8 cellular contexts compared by ENCODE assay signal in genomic region chr18:596288-596881, GRCh38. TPM values are rescaled to one million over a fixed set of nuclear protein-coding genes. Genes with fewer than 3 reads are reported as not detected.
A peak's percentile ranks its signal among the peaks of the same experiment; 100 is the strongest.
DNase-seq lines count a peak whose midpoint lies in the region; ATAC-seq and TF ChIP-seq lines count a peak whose summit lies in the region.

No MANE protein-coding gene starts in this region.

- no peak overlapping the region for H3K9ac ChIP-seq in mammary epithelial cell (ENCODE audit: insufficient read depth, low read length)

- no peaks in the 10 kb centered on the region for H3K9me3 Mint-ChIP-seq in activated naive CD4-positive, alpha-beta T cell treated with anti-CD3 and anti-CD28 coated beads, Interleukin-2, amount 50 U/mL, for 24 hours
- H3K9me3 Mint-ChIP-seq in activated naive CD4-positive, alpha-beta T cell treated with anti-CD3 and anti-CD28 coated beads for 36 hours = no peaks in the 10 kb centered on the region
- H3K9me3 Mint-ChIP-seq in nephron = peaks cover 2% of the 10 kb centered on the region
- no peaks in the 10 kb centered on the region for H3K9me3 Mint-ChIP-seq in activated T-helper 2 cell treated with anti-CD3 and anti-CD28 coated beads, Interferon-gamma antibody, Interleukin-2, Interleukin-4, amounts not matched to agents 10 μg/mL and 5 μg/mL and 100 μg/mL, durations not matched to agents 14 hours and 24 hours and 36 hours

- H3K27me3 ChIP-seq in mammary epithelial cell (ENCODE audit: insufficient read depth, low read length) = no peaks in the 10 kb centered on the region
- H3K27me3 ChIP-seq in vagina = no peaks in the 10 kb centered on the region

- dilution Hi-C loops in mammary epithelial cell (cut with HindIII; ENCODE audit: low sequenced_read_pairs) = no loop called here

- no peak overlapping the region for H3K27ac Mint-ChIP-seq in activated naive CD4-positive, alpha-beta T cell treated with anti-CD3 and anti-CD28 coated beads, Interleukin-2, amount 50 U/mL, for 24 hours
- no peak overlapping the region for H3K27ac Mint-ChIP-seq in activated naive CD4-positive, alpha-beta T cell treated with anti-CD3 and anti-CD28 coated beads for 36 hours
- H3K27ac Mint-ChIP-seq in nephron = peak overlapping the region in 2 of 3 experiments; percentile 61 to 86
- no peak overlapping the region for H3K27ac Mint-ChIP-seq in activated T-helper 2 cell treated with anti-CD3 and anti-CD28 coated beads, Interferon-gamma antibody, Interleukin-2, Interleukin-4, amounts not matched to agents 10 μg/mL and 5 μg/mL and 100 μg/mL, durations not matched to agents 14 hours and 24 hours and 36 hours

- no peak overlapping the region for H3K27ac ChIP-seq in mammary epithelial cell (ENCODE audit: insufficient read depth, low read depth, low read length)
- no peak overlapping the region for H3K27ac ChIP-seq in vagina

- peak overlapping the region; percentile 86 for H2AFZ ChIP-seq in mammary epithelial cell (ENCODE audit: low read depth, low read length)

- peaks cover 3% of the 10 kb centered on the region for H3K4me1 Mint-ChIP-seq in activated naive CD4-positive, alpha-beta T cell treated with anti-CD3 and anti-CD28 coated beads, Interleukin-2, amount 50 U/mL, for 24 hours
- peaks cover 4% of the 10 kb centered on the region for H3K4me1 Mint-ChIP-seq in activated naive CD4-positive, alpha-beta T cell treated with anti-CD3 and anti-CD28 coated beads for 36 hours (ENCODE audit: low read depth)
- H3K4me1 Mint-ChIP-seq in nephron = peaks cover 30% of the 10 kb centered on the region
- peaks cover 3% of the 10 kb centered on the region for H3K4me1 Mint-ChIP-seq in activated T-helper 2 cell treated with anti-CD3 and anti-CD28 coated beads, Interferon-gamma antibody, Interleukin-2, Interleukin-4, amounts not matched to agents 10 μg/mL and 5 μg/mL and 100 μg/mL, durations not matched to agents 14 hours and 24 hours and 36 hours (ENCODE audit: low read depth)

- 20% methylated on average over 9 of the region's 24 CpGs for WGBS in mammary epithelial cell (ENCODE audit: low coverage, missing lambda C conversion rate)

- H3K4me3 Mint-ChIP-seq in activated naive CD4-positive, alpha-beta T cell treated with anti-CD3 and anti-CD28 coated beads, Interleukin-2, amount 50 U/mL, for 24 hours = peak overlapping the region; percentile 36
- H3K4me3 Mint-ChIP-seq in activated naive CD4-positive, alpha-beta T cell treated with anti-CD3 and anti-CD28 coated beads for 36 hours = no peak overlapping the region
- peak overlapping the region; percentile 51 to 61 (median 56) for H3K4me3 Mint-ChIP-seq in nephron
- no peak overlapping the region for H3K4me3 Mint-ChIP-seq in activated T-helper 2 cell treated with anti-CD3 and anti-CD28 coated beads, Interferon-gamma antibody, Interleukin-2, Interleukin-4, amounts not matched to agents 10 μg/mL and 5 μg/mL and 100 μg/mL, durations not matched to agents 14 hours and 24 hours and 36 hours (ENCODE audit: low read depth)

- H3K4me3 ChIP-seq in mammary epithelial cell (replicated peaks in 1 of 3; ENCODE audit: insufficient read depth in 1 of 3, low read depth in 2 of 3, low read length in 3 of 3) (peak overlapping the region; percentile 6 to 34 (median 31)), vagina (peak overlapping the region in 1 of 2 donors; percentile 26)

- no peaks in the 10 kb centered on the region for H3K79me2 ChIP-seq in mammary epithelial cell (ENCODE audit: insufficient read depth, low read length)

- no peaks in the 10 kb centered on the region for H4K20me1 ChIP-seq in mammary epithelial cell (ENCODE audit: insufficient read depth, low read length)

- H3K27me3 Mint-ChIP-seq in activated naive CD4-positive, alpha-beta T cell treated with anti-CD3 and anti-CD28 coated beads, Interleukin-2, amount 50 U/mL, for 24 hours = peaks cover 16% of the 10 kb centered on the region
- peaks cover 17% of the 10 kb centered on the region for H3K27me3 Mint-ChIP-seq in activated naive CD4-positive, alpha-beta T cell treated with anti-CD3 and anti-CD28 coated beads for 36 hours (ENCODE audit: low read depth)
- H3K27me3 Mint-ChIP-seq in nephron (ENCODE audit: low read depth) = no peaks in the 10 kb centered on the region
- peaks cover 25% of the 10 kb centered on the region for H3K27me3 Mint-ChIP-seq in activated T-helper 2 cell treated with anti-CD3 and anti-CD28 coated beads, Interferon-gamma antibody, Interleukin-2, Interleukin-4, amounts not matched to agents 10 μg/mL and 5 μg/mL and 100 μg/mL, durations not matched to agents 14 hours and 24 hours and 36 hours (ENCODE audit: low read depth)

- TF ChIP-seq POLR2A in vagina (IDR thresholded peaks at IDR 0.05) = no peak

- H3K4me2 ChIP-seq in mammary epithelial cell (ENCODE audit: insufficient read depth, low read depth, low read length) = peak overlapping the region; percentile 69

- no peak for DNase-seq in activated naive CD4-positive, alpha-beta T cell treated with anti-CD3 and anti-CD28 coated beads for 36 hours
- DNase-seq in NCI-H2196 (lab: John Stamatoyannopoulos, UW; ENCODE audit: unreplicated experiment) (peak; percentile 91), mammary epithelial cell (peak; percentile 41), vagina (ENCODE audit: extremely low spot score in 2 of 2) (no peak)
- DNase-seq in activated T-helper 2 cell treated with anti-CD3 and anti-CD28 coated beads, Interferon-gamma antibody, Interleukin-2, Interleukin-4, amounts not matched to agents 10 μg/mL and 5 μg/mL and 100 μg/mL, durations not matched to agents 14 hours and 24 hours and 36 hours (ENCODE audit: low spot score) = no peak

- CTCF ChIA-PET in activated naive CD4-positive, alpha-beta T cell treated with anti-CD3 and anti-CD28 coated beads for 36 hours (lab: Charles Lee) = no interaction called here
- CTCF ChIA-PET in mammary epithelial cell (lab: Charles Lee; ENCODE audit: low non-redundant PET) = no interaction called here

- in situ Hi-C loops in mammary epithelial cell (cut with MboI; ENCODE audit: low sequenced_read_pairs in 2 of 2) = no loop called here

- H3K9me3 ChIP-seq in mammary epithelial cell (replicated peaks; ENCODE audit: insufficient read depth, low read length) (no peaks in the 10 kb centered on the region), vagina (no peaks in the 10 kb centered on the region)

- no TSS peak for BruUV-seq in mammary epithelial cell (replicated peaks; lab: Mats Ljungman, UMichigan)

- ATAC-seq in HG02759 (IDR thresholded peaks at IDR 0.05; ENCODE audit: unreplicated experiment) = peak; percentile 63

- H3K36me3 ChIP-seq in mammary epithelial cell (ENCODE audit: insufficient read depth, low read length) (no peaks in the 10 kb centered on the region), vagina (no peaks in the 10 kb centered on the region)

- intact Hi-C loops in activated naive CD4-positive, alpha-beta T cell treated with anti-CD3 and anti-CD28 coated beads for 36 hours (cut with micrococcal nuclease) = loop anchor here (2.0 to 10.0 kb wide), 3 partner anchors 102 to 484 kb away; partner anchors contain the start of gene USP14
- intact Hi-C loops in mammary epithelial cell (cut with micrococcal nuclease) = loop anchor here (2.0 kb wide), 2 partner anchors 60 to 328 kb away; partner anchors contain the start of genes THOC1 and TYMS
- intact Hi-C loops in activated T-helper 2 cell treated with anti-CD3 and anti-CD28 coated beads, Interferon-gamma antibody, Interleukin-2, Interleukin-4, amounts not matched to agents 10 μg/mL and 5 μg/mL and 100 μg/mL, durations not matched to agents 14 hours and 24 hours and 36 hours (cut with micrococcal nuclease) = loop anchor here (2.0 kb wide), 1 partner anchor 216 kb away; the partner anchor contains the start of gene YES1
- intact Hi-C loops in vagina (cut with DNase I) = no loop called here

- H3K4me1 ChIP-seq in mammary epithelial cell (ENCODE audit: insufficient read depth, low read length) (peaks cover 4% of the 10 kb centered on the region), vagina (no peaks in the 10 kb centered on the region)

- TF ChIP-seq CTCF in mammary epithelial cell (conservative IDR thresholded peaks at IDR 0.05 in 1 of 2, IDR thresholded peaks at IDR 0.05 in 1 of 2; ENCODE audit: extremely low read depth in 1 of 2, insufficient read depth in 1 of 2, low read depth in 1 of 2, low read length in 2 of 2) (no peak), nephron (IDR thresholded peaks at IDR 0.05; ENCODE audit: unreplicated experiment in 3 of 3) (no peak), vagina (IDR thresholded peaks at IDR 0.05) (no peak)

- H3K36me3 Mint-ChIP-seq in activated naive CD4-positive, alpha-beta T cell treated with anti-CD3 and anti-CD28 coated beads, Interleukin-2, amount 50 U/mL, for 24 hours = no peaks in the 10 kb centered on the region
- no peaks in the 10 kb centered on the region for H3K36me3 Mint-ChIP-seq in activated naive CD4-positive, alpha-beta T cell treated with anti-CD3 and anti-CD28 coated beads for 36 hours (ENCODE audit: low read depth)
- no peaks in the 10 kb centered on the region for H3K36me3 Mint-ChIP-seq in nephron (ENCODE audit: low read depth)
- no peaks in the 10 kb centered on the region for H3K36me3 Mint-ChIP-seq in activated T-helper 2 cell treated with anti-CD3 and anti-CD28 coated beads, Interferon-gamma antibody, Interleukin-2, Interleukin-4, amounts not matched to agents 10 μg/mL and 5 μg/mL and 100 μg/mL, durations not matched to agents 14 hours and 24 hours and 36 hours (ENCODE audit: low read depth)

RNA-seq across cellular contexts. Expression of gene CLUL1, which starts 0.4 kb away (rescaled TPM):
- not detected for total RNA-seq in activated naive CD4-positive, alpha-beta T cell treated with anti-CD3 and anti-CD28 coated beads for 36 hours
- total RNA-seq in mammary epithelial cell (under 1 TPM in 1 of 2 donors, not detected in 1; 0.67 TPM), vagina (not detected)
- 0.29 TPM for polyA plus RNA-seq in mammary epithelial cell
- polyA minus RNA-seq in mammary epithelial cell = not detected
- not detected in 2 replicates for total RNA-seq in activated T-helper 2 cell treated with anti-CD3 and anti-CD28 coated beads, Interferon-gamma antibody, Interleukin-2, Interleukin-4, amounts not matched to agents 10 μg/mL and 5 μg/mL and 100 μg/mL, durations not matched to agents 14 hours and 24 hours and 36 hours

RNA-seq across cellular contexts. Expression of gene CETN1, which starts 16.2 kb away (rescaled TPM):
- not detected for total RNA-seq in activated naive CD4-positive, alpha-beta T cell treated with anti-CD3 and anti-CD28 coated beads for 36 hours
- total RNA-seq in mammary epithelial cell (not detected), vagina (not detected)
- polyA plus RNA-seq in mammary epithelial cell = not detected
- polyA minus RNA-seq in mammary epithelial cell = not detected
- total RNA-seq in activated T-helper 2 cell treated with anti-CD3 and anti-CD28 coated beads, Interferon-gamma antibody, Interleukin-2, Interleukin-4, amounts not matched to agents 10 μg/mL and 5 μg/mL and 100 μg/mL, durations not matched to agents 14 hours and 24 hours and 36 hours = not detected in 2 replicates

Comparison
In these comparisons a context has a peak if more than half of its experiments do, and no peak if none do; other contexts are left out.
1. H3K4me3 Mint-ChIP-seq: peak in activated naive CD4-positive, alpha-beta T cell treated with anti-CD3 and anti-CD28 coated beads, Interleukin-2, amount 50 U/mL, for 24 hours (single experiment) and nephron (3 of 3); none in activated naive CD4-positive, alpha-beta T cell treated with anti-CD3 and anti-CD28 coated beads for 36 hours (single experiment) and activated T-helper 2 cell treated with anti-CD3 and anti-CD28 coated beads, Interferon-gamma antibody, Interleukin-2, Interleukin-4, amounts not matched to agents 10 μg/mL and 5 μg/mL and 100 μg/mL, durations not matched to agents 14 hours and 24 hours and 36 hours (single experiment).
2. H3K27ac Mint-ChIP-seq: peak in nephron (2 of 3); none in activated naive CD4-positive, alpha-beta T cell treated with anti-CD3 and anti-CD28 coated beads, Interleukin-2, amount 50 U/mL, for 24 hours (single experiment), activated naive CD4-positive, alpha-beta T cell treated with anti-CD3 and anti-CD28 coated beads for 36 hours (single experiment) and activated T-helper 2 cell treated with anti-CD3 and anti-CD28 coated beads, Interferon-gamma antibody, Interleukin-2, Interleukin-4, amounts not matched to agents 10 μg/mL and 5 μg/mL and 100 μg/mL, durations not matched to agents 14 hours and 24 hours and 36 hours (single experiment).
3. DNase-seq: peak in NCI-H2196 (single experiment) and mammary epithelial cell (single experiment); none in activated naive CD4-positive, alpha-beta T cell treated with anti-CD3 and anti-CD28 coated beads for 36 hours (single experiment), activated T-helper 2 cell treated with anti-CD3 and anti-CD28 coated beads, Interferon-gamma antibody, Interleukin-2, Interleukin-4, amounts not matched to agents 10 μg/mL and 5 μg/mL and 100 μg/mL, durations not matched to agents 14 hours and 24 hours and 36 hours (single experiment) and vagina (0 of 2).